ENCODE assay signal across 1 cellular context in the genomic region with DNA sequence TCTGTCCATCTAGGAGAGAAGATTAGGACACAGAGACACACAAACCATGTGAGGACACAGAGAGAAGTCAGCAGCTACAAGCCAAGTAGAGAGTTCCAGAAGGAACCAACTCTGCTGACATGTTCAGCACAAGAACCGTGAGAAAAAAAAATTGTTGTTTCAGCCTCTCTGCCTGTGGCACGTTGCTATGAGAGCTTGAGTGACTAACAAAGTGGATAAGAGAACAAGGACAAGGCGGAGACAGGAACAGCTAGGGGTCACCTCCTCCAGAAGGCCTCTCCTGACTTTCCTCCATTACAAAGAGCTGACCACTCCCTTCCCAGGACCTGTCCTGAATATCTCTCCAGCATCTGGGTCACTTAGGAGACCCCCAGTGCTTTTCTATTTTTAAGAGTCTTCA.
TF ChIP-seq lines count a peak whose summit lies in the region.

No MANE protein-coding gene starts in this region.

TF ChIP-seq in HepG2, 621 proteins besides CTCF, POLR2A, EP300 and RAD21:
- TF ChIP-seq ZNF552 (CRISPR knock-in tag; IDR thresholded peaks at IDR 0.05; ENCODE audit: borderline replicate concordance) (no peak), KLF15 (CRISPR knock-in tag; IDR thresholded peaks at IDR 0.05; ENCODE audit: borderline replicate concordance) (no peak), REL (CRISPR knock-in tag; conservative IDR thresholded peaks at IDR 0.05) (no peak), ISX (CRISPR knock-in tag; conservative IDR thresholded peaks at IDR 0.05) (no peak), TCF7L2 (IDR thresholded peaks at IDR 0.05; ENCODE audit: low read depth, low read length) (no peak), NCOA2 (CRISPR knock-in tag; IDR thresholded peaks at IDR 0.05) (no peak), ZNF510 (CRISPR knock-in tag; IDR thresholded peaks at IDR 0.05; ENCODE audit: low read depth) (no peak), IRF2 (CRISPR knock-in tag; IDR thresholded peaks at IDR 0.05) (no peak), ZNF703 (CRISPR knock-in tag; IDR thresholded peaks at IDR 0.05; ENCODE audit: borderline replicate concordance) (no peak), HES4 (CRISPR knock-in tag; IDR thresholded peaks at IDR 0.05; ENCODE audit: borderline replicate concordance) (no peak), KDM4B (CRISPR knock-in tag; IDR thresholded peaks at IDR 0.05) (no peak), CHD4 (IDR thresholded peaks at IDR 0.05; ENCODE audit: borderline replicate concordance, low read length) (no peak), ZNF326 (CRISPR knock-in tag; IDR thresholded peaks at IDR 0.05; ENCODE audit: borderline replicate concordance) (no peak), YEATS2 (CRISPR knock-in tag; IDR thresholded peaks at IDR 0.05; ENCODE audit: borderline replicate concordance) (no peak), EHMT2 (IDR thresholded peaks at IDR 0.05; ENCODE audit: borderline replicate concordance, low read depth, low read length) (no peak), ZBTB7B (CRISPR knock-in tag; IDR thresholded peaks at IDR 0.05) (no peak), RFXAP (CRISPR knock-in tag; IDR thresholded peaks at IDR 0.05; ENCODE audit: borderline replicate concordance) (no peak)
- TF ChIP-seq, protein P1, sequence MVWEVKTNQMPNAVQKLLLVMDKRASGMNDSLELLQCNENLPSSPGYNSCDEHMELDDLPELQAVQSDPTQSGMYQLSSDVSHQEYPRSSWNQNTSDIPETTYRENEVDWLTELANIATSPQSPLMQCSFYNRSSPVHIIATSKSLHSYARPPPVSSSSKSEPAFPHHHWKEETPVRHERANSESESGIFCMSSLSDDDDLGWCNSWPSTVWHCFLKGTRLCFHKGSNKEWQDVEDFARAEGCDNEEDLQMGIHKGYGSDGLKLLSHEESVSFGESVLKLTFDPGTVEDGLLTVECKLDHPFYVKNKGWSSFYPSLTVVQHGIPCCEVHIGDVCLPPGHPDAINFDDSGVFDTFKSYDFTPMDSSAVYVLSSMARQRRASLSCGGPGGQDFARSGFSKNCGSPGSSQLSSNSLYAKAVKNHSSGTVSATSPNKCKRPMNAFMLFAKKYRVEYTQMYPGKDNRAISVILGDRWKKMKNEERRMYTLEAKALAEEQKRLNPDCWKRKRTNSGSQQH (CRISPR knock-in tag; IDR thresholded peaks at IDR 0.05; ENCODE audit: low read depth), result no peak
